1 cellular context compared by ENCODE assay signal in the genomic region with DNA sequence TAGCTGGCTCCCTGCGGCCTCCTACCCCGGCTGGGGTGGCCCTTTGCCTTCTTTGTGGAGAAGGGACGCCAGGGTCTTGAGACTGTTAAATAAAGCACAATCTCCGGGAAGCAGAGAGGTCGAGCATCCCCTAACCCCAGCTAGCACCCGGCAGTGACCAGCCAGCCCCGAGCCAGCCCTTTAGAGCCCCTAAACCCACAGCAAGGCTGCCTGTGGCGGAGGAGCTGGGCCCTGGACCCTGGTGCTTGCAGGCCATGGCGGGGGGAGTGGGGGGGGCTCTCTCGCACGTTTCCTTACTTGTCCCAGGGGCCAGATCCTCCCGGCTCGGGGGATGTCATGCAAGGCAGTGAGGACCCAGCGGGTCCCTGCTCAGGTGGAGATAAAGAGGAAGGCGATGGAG.
TF ChIP-seq lines count a peak whose summit lies in the region.

No MANE protein-coding gene starts in this region.

TF ChIP-seq in HepG2, 621 proteins besides CTCF, POLR2A, EP300 and RAD21:
- TF ChIP-seq ZNF768 (CRISPR knock-in tag; IDR thresholded peaks at IDR 0.05) (no peak), ZNF101 (CRISPR knock-in tag; IDR thresholded peaks at IDR 0.05; ENCODE audit: borderline replicate concordance, low read depth) (no peak), POLR2AphosphoS2 (IDR thresholded peaks at IDR 0.05; ENCODE audit: low read depth, low read length) (no peak), TCF7L2 (IDR thresholded peaks at IDR 0.05; ENCODE audit: low read depth, low read length) (no peak), TBX2 (CRISPR knock-in tag; IDR thresholded peaks at IDR 0.05; ENCODE audit: borderline replicate concordance) (no peak), SP5 (CRISPR knock-in tag; IDR thresholded peaks at IDR 0.05; ENCODE audit: borderline replicate concordance, low read depth) (no peak), SRSF9 (IDR thresholded peaks at IDR 0.05; ENCODE audit: borderline replicate concordance, insufficient read depth, low read depth, low read length, poor library complexity, severe bottlenecking) (no peak), RBM39 (IDR thresholded peaks at IDR 0.05; ENCODE audit: low read depth, low read length, poor library complexity, severe bottlenecking) (peak; percentile 36), HNF4G (IDR thresholded peaks at IDR 0.05; ENCODE audit: borderline replicate concordance, low read depth, low read length) (no peak), HNF4G (CRISPR knock-in tag; IDR thresholded peaks at IDR 0.05; ENCODE audit: borderline replicate concordance, low read depth) (no peak), ARNT (IDR thresholded peaks at IDR 0.05) (no peak), MTA1 (CRISPR knock-in tag; IDR thresholded peaks at IDR 0.05; ENCODE audit: borderline replicate concordance) (peak; percentile 9; the same call in 1 of the 2 replicates), HNRNPLL (IDR thresholded peaks at IDR 0.05; ENCODE audit: low read depth, low read length, poor library complexity, severe bottlenecking) (peak; percentile 18)
- TF ChIP-seq, protein P1, sequence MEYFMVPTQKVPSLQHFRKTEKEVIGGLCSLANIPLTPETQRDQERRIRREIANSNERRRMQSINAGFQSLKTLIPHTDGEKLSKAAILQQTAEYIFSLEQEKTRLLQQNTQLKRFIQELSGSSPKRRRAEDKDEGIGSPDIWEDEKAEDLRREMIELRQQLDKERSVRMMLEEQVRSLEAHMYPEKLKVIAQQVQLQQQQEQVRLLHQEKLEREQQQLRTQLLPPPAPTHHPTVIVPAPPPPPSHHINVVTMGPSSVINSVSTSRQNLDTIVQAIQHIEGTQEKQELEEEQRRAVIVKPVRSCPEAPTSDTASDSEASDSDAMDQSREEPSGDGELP (IDR thresholded peaks at IDR 0.05; ENCODE audit: borderline replicate concordance, low read depth): no peak
- TF ChIP-seq, protein P2, sequence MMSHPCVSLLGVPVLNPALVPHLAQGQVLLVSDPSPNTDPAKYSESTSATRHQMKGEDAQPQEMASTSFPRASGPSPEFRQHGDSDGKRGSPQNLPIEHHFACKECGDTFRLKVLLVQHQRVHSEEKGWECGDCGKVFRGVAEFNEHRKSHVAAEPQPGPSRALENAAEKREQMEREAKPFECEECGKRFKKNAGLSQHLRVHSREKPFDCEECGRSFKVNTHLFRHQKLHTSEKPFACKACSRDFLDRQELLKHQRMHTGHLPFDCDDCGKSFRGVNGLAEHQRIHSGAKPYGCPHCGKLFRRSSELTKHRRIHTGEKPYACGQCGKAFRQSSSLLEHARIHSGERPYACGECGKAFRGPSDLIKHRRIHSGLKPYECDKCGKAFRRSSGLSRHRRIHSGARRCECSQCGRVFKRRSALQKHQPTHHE (CRISPR knock-in tag; IDR thresholded peaks at IDR 0.05; ENCODE audit: borderline replicate concordance): no peak
- TF ChIP-seq, protein P3, sequence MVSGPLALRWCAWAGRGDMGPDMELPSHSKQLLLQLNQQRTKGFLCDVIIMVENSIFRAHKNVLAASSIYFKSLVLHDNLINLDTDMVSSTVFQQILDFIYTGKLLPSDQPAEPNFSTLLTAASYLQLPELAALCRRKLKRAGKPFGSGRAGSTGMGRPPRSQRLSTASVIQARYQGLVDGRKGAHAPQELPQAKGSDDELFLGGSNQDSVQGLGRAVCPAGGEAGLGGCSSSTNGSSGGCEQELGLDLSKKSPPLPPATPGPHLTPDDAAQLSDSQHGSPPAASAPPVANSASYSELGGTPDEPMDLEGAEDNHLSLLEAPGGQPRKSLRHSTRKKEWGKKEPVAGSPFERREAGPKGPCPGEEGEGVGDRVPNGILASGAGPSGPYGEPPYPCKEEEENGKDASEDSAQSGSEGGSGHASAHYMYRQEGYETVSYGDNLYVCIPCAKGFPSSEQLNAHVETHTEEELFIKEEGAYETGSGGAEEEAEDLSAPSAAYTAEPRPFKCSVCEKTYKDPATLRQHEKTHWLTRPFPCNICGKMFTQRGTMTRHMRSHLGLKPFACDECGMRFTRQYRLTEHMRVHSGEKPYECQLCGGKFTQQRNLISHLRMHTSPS (CRISPR knock-in tag; IDR thresholded peaks at IDR 0.05; ENCODE audit: low read depth): no peak
- TF ChIP-seq, protein P4, sequence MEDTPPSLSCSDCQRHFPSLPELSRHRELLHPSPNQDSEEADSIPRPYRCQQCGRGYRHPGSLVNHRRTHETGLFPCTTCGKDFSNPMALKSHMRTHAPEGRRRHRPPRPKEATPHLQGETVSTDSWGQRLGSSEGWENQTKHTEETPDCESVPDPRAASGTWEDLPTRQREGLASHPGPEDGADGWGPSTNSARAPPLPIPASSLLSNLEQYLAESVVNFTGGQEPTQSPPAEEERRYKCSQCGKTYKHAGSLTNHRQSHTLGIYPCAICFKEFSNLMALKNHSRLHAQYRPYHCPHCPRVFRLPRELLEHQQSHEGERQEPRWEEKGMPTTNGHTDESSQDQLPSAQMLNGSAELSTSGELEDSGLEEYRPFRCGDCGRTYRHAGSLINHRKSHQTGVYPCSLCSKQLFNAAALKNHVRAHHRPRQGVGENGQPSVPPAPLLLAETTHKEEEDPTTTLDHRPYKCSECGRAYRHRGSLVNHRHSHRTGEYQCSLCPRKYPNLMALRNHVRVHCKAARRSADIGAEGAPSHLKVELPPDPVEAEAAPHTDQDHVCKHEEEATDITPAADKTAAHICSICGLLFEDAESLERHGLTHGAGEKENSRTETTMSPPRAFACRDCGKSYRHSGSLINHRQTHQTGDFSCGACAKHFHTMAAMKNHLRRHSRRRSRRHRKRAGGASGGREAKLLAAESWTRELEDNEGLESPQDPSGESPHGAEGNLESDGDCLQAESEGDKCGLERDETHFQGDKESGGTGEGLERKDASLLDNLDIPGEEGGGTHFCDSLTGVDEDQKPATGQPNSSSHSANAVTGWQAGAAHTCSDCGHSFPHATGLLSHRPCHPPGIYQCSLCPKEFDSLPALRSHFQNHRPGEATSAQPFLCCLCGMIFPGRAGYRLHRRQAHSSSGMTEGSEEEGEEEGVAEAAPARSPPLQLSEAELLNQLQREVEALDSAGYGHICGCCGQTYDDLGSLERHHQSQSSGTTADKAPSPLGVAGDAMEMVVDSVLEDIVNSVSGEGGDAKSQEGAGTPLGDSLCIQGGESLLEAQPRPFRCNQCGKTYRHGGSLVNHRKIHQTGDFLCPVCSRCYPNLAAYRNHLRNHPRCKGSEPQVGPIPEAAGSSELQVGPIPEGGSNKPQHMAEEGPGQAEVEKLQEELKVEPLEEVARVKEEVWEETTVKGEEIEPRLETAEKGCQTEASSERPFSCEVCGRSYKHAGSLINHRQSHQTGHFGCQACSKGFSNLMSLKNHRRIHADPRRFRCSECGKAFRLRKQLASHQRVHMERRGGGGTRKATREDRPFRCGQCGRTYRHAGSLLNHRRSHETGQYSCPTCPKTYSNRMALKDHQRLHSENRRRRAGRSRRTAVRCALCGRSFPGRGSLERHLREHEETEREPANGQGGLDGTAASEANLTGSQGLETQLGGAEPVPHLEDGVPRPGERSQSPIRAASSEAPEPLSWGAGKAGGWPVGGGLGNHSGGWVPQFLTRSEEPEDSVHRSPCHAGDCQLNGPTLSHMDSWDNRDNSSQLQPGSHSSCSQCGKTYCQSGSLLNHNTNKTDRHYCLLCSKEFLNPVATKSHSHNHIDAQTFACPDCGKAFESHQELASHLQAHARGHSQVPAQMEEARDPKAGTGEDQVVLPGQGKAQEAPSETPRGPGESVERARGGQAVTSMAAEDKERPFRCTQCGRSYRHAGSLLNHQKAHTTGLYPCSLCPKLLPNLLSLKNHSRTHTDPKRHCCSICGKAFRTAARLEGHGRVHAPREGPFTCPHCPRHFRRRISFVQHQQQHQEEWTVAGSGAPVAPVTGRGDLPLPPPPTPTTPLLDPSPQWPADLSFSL (CRISPR knock-in tag; IDR thresholded peaks at IDR 0.05): no peak
- TF ChIP-seq, protein P5, sequence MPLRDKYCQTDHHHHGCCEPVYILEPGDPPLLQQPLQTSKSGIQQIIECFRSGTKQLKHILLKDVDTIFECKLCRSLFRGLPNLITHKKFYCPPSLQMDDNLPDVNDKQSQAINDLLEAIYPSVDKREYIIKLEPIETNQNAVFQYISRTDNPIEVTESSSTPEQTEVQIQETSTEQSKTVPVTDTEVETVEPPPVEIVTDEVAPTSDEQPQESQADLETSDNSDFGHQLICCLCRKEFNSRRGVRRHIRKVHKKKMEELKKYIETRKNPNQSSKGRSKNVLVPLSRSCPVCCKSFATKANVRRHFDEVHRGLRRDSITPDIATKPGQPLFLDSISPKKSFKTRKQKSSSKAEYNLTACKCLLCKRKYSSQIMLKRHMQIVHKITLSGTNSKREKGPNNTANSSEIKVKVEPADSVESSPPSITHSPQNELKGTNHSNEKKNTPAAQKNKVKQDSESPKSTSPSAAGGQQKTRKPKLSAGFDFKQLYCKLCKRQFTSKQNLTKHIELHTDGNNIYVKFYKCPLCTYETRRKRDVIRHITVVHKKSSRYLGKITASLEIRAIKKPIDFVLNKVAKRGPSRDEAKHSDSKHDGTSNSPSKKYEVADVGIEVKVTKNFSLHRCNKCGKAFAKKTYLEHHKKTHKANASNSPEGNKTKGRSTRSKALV (CRISPR knock-in tag; IDR thresholded peaks at IDR 0.05): no peak
TF ChIP-seq in HepG2: peak in this region for 3.
